ENCODE assay signal across 11 cellular contexts in the genomic region with DNA sequence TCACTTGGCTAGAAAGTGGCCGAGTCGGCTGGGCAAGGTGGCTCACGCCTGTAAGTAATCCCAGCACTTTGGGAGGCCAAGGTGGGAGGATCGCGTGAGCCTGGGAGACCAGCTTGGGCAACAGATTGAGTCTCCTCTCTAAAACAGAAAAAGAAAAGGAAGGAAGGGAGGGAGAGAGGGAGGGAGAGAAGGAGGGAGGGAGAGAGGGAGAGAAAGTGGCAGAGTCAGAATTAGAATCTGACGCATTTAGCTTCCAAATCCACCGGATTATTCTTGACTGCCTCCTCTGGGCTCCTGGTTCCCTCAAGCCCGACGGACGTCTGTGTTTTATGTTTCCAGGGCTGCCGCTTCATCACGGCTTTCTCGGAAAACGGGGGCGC. TPM values are rescaled to one million over a fixed set of nuclear protein-coding genes. Genes with fewer than 3 reads are reported as not detected.
DNase-seq lines count a peak whose midpoint lies in the region; ATAC-seq lines count a peak whose summit lies in the region.
"Had no signal": no experiment of that assay in that cellular context is flagged by ENCODE, and none has a peak within 500 bp of the region (broad histone marks: within the 10 kb centered on the region; RNA-seq: fewer than 3 reads in every experiment).

No MANE protein-coding gene starts in this region.

- no peaks in the 10 kb centered on the region for H3K9me3 ChIP-seq in iPS-18a (ENCODE audit: control insufficient read depth, low read depth, low read length)

- peak overlapping the region; percentile 86 for H3K27ac Mint-ChIP-seq in T-cell
- no peak overlapping the region for H3K27ac Mint-ChIP-seq in stimulated activated naive CD8-positive, alpha-beta T cell treated with anti-CD3 and anti-CD28 coated beads, Interleukin-15, amount 100 ng/mL, for 72 hours

- no peaks in the 10 kb centered on the region for H3K4me1 ChIP-seq in iPS-18a (ENCODE audit: control insufficient read depth, low read depth, low read length)

- H3K36me3 Mint-ChIP-seq in activated T-cell treated with anti-CD3 and anti-CD28 coated beads, Interleukin-2, amount 50 U/mL, for 4 hours (ENCODE audit: insufficient read depth) = no peaks in the 10 kb centered on the region
- H3K36me3 Mint-ChIP-seq in T-cell = no peaks in the 10 kb centered on the region

- no peaks in the 10 kb centered on the region for H3K27me3 Mint-ChIP-seq in activated T-cell treated with anti-CD3 and anti-CD28 coated beads, Interleukin-2, amount 50 U/mL, for 4 hours (ENCODE audit: low read depth)
- peaks cover 0 to 3% of the 10 kb centered on the region in 2 donors for H3K27me3 Mint-ChIP-seq in T-cell
- H3K27me3 Mint-ChIP-seq in stimulated activated naive CD8-positive, alpha-beta T cell treated with anti-CD3 and anti-CD28 coated beads, Interleukin-15, amount 100 ng/mL, for 72 hours = peaks cover 14% of the 10 kb centered on the region

- CTCF ChIA-PET in T-cell (lab: Charles Lee) = interaction anchor here (0.6 to 1.5 kb wide), 5 partner anchors 10 to 496 kb away, joined by 3 to 5 read pairs (median 4); a partner anchor contains a TSS

- peak in 1 of 2 donors; percentile 2 for ATAC-seq in activated T-cell treated with anti-CD3 and anti-CD28 coated beads, Interleukin-2, amount 50 U/mL, for 4 hours
- ATAC-seq in T-cell (replicated peaks in 1 of 4) (no peak), HG03045 (IDR thresholded peaks at IDR 0.05; ENCODE audit: unreplicated experiment) (no peak)
- no peak for ATAC-seq in stimulated activated naive CD8-positive, alpha-beta T cell treated with anti-CD3 and anti-CD28 coated beads, Interleukin-15, amount 100 ng/mL, for 72 hours

- H3K9ac ChIP-seq in iPS-18a (ENCODE audit: low read length) = no peak overlapping the region

- no peak for DNase-seq in activated T-cell treated with anti-CD3 and anti-CD28 coated beads, Interleukin-2, amount 50 U/mL, for 4 hours
- DNase-seq in activated T-cell treated with anti-CD3 and anti-CD28 coated beads, Interleukin-2, amount 50 U/mL, for 1 hour = no peak
- DNase-seq in T-cell (no peak), SIG-M5 treated with dmso at 0.1 percent for 504 hours (lab: John Stamatoyannopoulos, UW; ENCODE audit: unreplicated experiment) (no peak), NCI-H524 (lab: John Stamatoyannopoulos, UW) (no peak)
- no peak for DNase-seq in stimulated activated naive CD8-positive, alpha-beta T cell treated with anti-CD3 and anti-CD28 coated beads, Interleukin-15, amount 100 ng/mL, for 72 hours
- DNase-seq: DMS79 had no signal

- H3K27me3 ChIP-seq in iPS-18a (ENCODE audit: control insufficient read depth, insufficient read depth, low read length) = peaks cover 44% of the 10 kb centered on the region

- H3K4me1 Mint-ChIP-seq in activated T-cell treated with anti-CD3 and anti-CD28 coated beads, Interleukin-2, amount 50 U/mL, for 4 hours (ENCODE audit: low read depth) = peaks cover 49% of the 10 kb centered on the region
- H3K4me1 Mint-ChIP-seq in T-cell = peaks cover 42 to 58% (median 50%) of the 10 kb centered on the region in 3 donors
- peaks cover 53% of the 10 kb centered on the region for H3K4me1 Mint-ChIP-seq in stimulated activated naive CD8-positive, alpha-beta T cell treated with anti-CD3 and anti-CD28 coated beads, Interleukin-15, amount 100 ng/mL, for 72 hours

- H3K4me3 ChIP-seq in iPS-18a (ENCODE audit: low read length) = peak overlapping the region; percentile 24

- H3K9me3 Mint-ChIP-seq in activated T-cell treated with anti-CD3 and anti-CD28 coated beads, Interleukin-2, amount 50 U/mL, for 4 hours = no peaks in the 10 kb centered on the region
- H3K9me3 Mint-ChIP-seq in T-cell = no peaks in the 10 kb centered on the region
- peaks cover 0 to 5% of the 10 kb centered on the region in 2 donors for H3K9me3 Mint-ChIP-seq in stimulated activated naive CD8-positive, alpha-beta T cell treated with anti-CD3 and anti-CD28 coated beads, Interleukin-15, amount 100 ng/mL, for 72 hours

- POLR2A ChIA-PET in T-cell (lab: Charles Lee) = interaction anchor here in 1 of 2 donors (0.6 kb wide), 1 partner anchor 9 kb away, joined by 3 read pairs; no protein-coding TSS in a partner anchor

- no peaks in the 10 kb centered on the region for H3K36me3 ChIP-seq in iPS-18a (ENCODE audit: control insufficient read depth, low read depth, low read length)

- H3K4me3 Mint-ChIP-seq in activated T-cell treated with anti-CD3 and anti-CD28 coated beads, Interleukin-2, amount 50 U/mL, for 4 hours = peak overlapping the region; percentile 70
- H3K4me3 Mint-ChIP-seq in T-cell = peak overlapping the region; percentile 67 to 80 (median 67)
- H3K4me3 Mint-ChIP-seq in stimulated activated naive CD8-positive, alpha-beta T cell treated with anti-CD3 and anti-CD28 coated beads, Interleukin-15, amount 100 ng/mL, for 72 hours = peak overlapping the region; percentile 70 to 73

- no peak overlapping the region for H3K27ac ChIP-seq in iPS-18a (ENCODE audit: low read length)

RNA-seq across cellular contexts. Expression of a gene that starts 22.5 kb away (rescaled TPM):
- 10 to 100 TPM; 14.1 to 15.3 (median 14.4) TPM for total RNA-seq in activated T-cell treated with anti-CD3 and anti-CD28 coated beads, Interleukin-2, amount 50 U/mL, for 4 hours
- total RNA-seq in T-cell = 10 to 100 TPM in 4 of 5 donors, 1 to 10 TPM in 1; 9.2 to 20.8 (median 15.3) TPM

RNA-seq across cellular contexts. Expression of a gene that starts 36.3 kb away (rescaled TPM):
- total RNA-seq in activated T-cell treated with anti-CD3 and anti-CD28 coated beads, Interleukin-2, amount 50 U/mL, for 4 hours = 10 to 100 TPM; 27.3 to 29.7 (median 28.0) TPM
- total RNA-seq in T-cell = 10 to 100 TPM; 10.2 to 30.5 (median 27.3) TPM

RNA-seq across cellular contexts. Expression of a gene that starts 50.0 kb away (rescaled TPM):
- total RNA-seq in activated T-cell treated with anti-CD3 and anti-CD28 coated beads, Interleukin-2, amount 50 U/mL, for 4 hours = 1 to 10 TPM in 2 of 3 donors, under 1 TPM in 1; 0.92 to 1.4 (median 1.2) TPM
- 1 to 10 TPM; 3.2 to 4.4 (median 3.7) TPM for total RNA-seq in T-cell
- total RNA-seq: occipital lobe had no signal

RNA-seq across cellular contexts. Expression of a gene that starts 50.6 kb away (rescaled TPM):
- total RNA-seq in activated T-cell treated with anti-CD3 and anti-CD28 coated beads, Interleukin-2, amount 50 U/mL, for 4 hours = under 1 TPM in 2 of 3 donors, not detected in 1; 0.52 to 0.69 TPM
- total RNA-seq in T-cell = 1 to 10 TPM; 2.3 to 7.0 (median 2.9) TPM
- total RNA-seq: bronchial epithelial cell had no signal

RNA-seq across cellular contexts. Expression of a gene that starts 55.4 kb away (rescaled TPM):
- 10 to 100 TPM; 33.1 to 38.2 (median 36.1) TPM for total RNA-seq in activated T-cell treated with anti-CD3 and anti-CD28 coated beads, Interleukin-2, amount 50 U/mL, for 4 hours
- total RNA-seq in T-cell = 10 to 100 TPM; 42.6 to 61.4 (median 51.2) TPM

Comparison
In these comparisons a context has a peak if more than half of its experiments do, and no peak if none do; other contexts are left out.
1. H3K27ac Mint-ChIP-seq: peak in T-cell (2 of 2); none in stimulated activated naive CD8-positive, alpha-beta T cell treated with anti-CD3 and anti-CD28 coated beads, Interleukin-15, amount 100 ng/mL, for 72 hours (0 of 2).
2. Peak in every context shown above with its lines, with median percentiles within 50 percentile points of each other: H3K4me3 Mint-ChIP-seq.